Comparison of ENCODE assay signal across 15 cellular contexts in the genomic region with DNA sequence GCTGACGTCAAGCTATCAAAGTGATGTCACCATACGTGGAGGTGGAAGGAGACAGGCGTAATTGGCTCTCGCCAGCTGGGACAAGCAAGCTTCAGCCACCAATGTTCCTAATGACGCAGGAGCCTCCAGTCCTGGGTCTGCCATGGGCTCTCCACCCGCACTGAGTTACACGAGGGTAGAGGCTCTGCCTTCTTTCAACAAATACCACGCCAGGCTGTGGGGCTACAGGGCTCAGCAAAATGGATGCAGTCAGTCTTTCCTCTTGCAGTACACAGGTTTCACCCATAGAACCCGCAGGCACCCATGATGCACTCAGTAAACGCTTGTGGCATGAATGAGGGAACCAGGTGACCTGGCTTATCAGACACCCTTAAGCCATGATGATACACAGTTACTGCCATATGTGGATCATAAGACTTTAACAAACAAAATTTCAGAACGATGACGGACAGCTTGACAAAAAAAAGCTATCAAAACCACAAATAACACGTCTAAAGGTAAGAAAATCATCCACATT. TPM values are rescaled to one million over a fixed set of nuclear protein-coding genes. Genes with fewer than 3 reads are reported as not detected.
A peak's percentile ranks its signal among the peaks of the same experiment; 100 is the strongest.
DNase-seq lines count a peak whose midpoint lies in the region; ATAC-seq and TF ChIP-seq lines count a peak whose summit lies in the region.
"Had no signal": no experiment of that assay in that cellular context is flagged by ENCODE, and none has a peak within 500 bp of the region (broad histone marks: within the 10 kb centered on the region; RNA-seq: fewer than 3 reads in every experiment).

No MANE protein-coding gene starts in this region.

- in situ Hi-C loops in Panc1 (cut with HindIII; ENCODE audit: low pct_unique_long_range_greater_than_20kb, low sequenced_read_pairs) = no loop called here

- peaks cover 82% of the 10 kb centered on the region for H3K36me3 Mint-ChIP-seq in activated CD8-positive, alpha-beta memory T cell treated with anti-CD3 and anti-CD28 coated beads, Interleukin-2, amount 10 ng/mL, durations not matched to agents 7 days and 5 days
- H3K36me3 Mint-ChIP-seq in effector memory CD8-positive, alpha-beta T cell (ENCODE audit: insufficient read depth) = peaks cover 42% of the 10 kb centered on the region
- H3K36me3 Mint-ChIP-seq in stimulated activated memory B cell treated with anti-CD40 and anti-IgM and Interleukin-4, amounts not matched to agents 10 μg/mL and 1 μg/mL and 100 μg/mL, for 72 hours = peaks cover 92% of the 10 kb centered on the region

- no TSS peak for BruUV-seq in Panc1 (replicated peaks; lab: Mats Ljungman, UMichigan)

- H3K4me1 ChIP-seq in Panc1 (ENCODE audit: control insufficient read depth, insufficient read depth, low read length) = no peaks in the 10 kb centered on the region
- H3K4me1 ChIP-seq: breast epithelium had no signal

- no peaks in the 10 kb centered on the region for H3K36me3 ChIP-seq in Panc1 (ENCODE audit: control insufficient read depth, insufficient read depth, low read length)
- H3K36me3 ChIP-seq: breast epithelium had no signal

- no peaks in the 10 kb centered on the region for H3K27me3 Mint-ChIP-seq in activated CD8-positive, alpha-beta memory T cell treated with anti-CD3 and anti-CD28 coated beads, Interleukin-2, amount 10 ng/mL, durations not matched to agents 7 days and 5 days
- H3K27me3 Mint-ChIP-seq in effector memory CD8-positive, alpha-beta T cell = no peaks in the 10 kb centered on the region
- no peaks in the 10 kb centered on the region for H3K27me3 Mint-ChIP-seq in stimulated activated memory B cell treated with anti-CD40 and anti-IgM and Interleukin-4, amounts not matched to agents 10 μg/mL and 1 μg/mL and 100 μg/mL, for 72 hours

- H3K4me3 Mint-ChIP-seq in activated CD8-positive, alpha-beta memory T cell treated with anti-CD3 and anti-CD28 coated beads, Interleukin-2, amount 10 ng/mL, durations not matched to agents 7 days and 5 days = no peak overlapping the region
- no peak overlapping the region for H3K4me3 Mint-ChIP-seq in effector memory CD8-positive, alpha-beta T cell
- H3K4me3 Mint-ChIP-seq in stimulated activated memory B cell treated with anti-CD40 and anti-IgM and Interleukin-4, amounts not matched to agents 10 μg/mL and 1 μg/mL and 100 μg/mL, for 72 hours = no peak overlapping the region
- H3K4me3 Mint-ChIP-seq: activated naive CD4-positive, alpha-beta T cell treated with anti-CD3 and anti-CD28 coated beads for 36 hours had no signal

- H3K4me1 Mint-ChIP-seq in activated CD8-positive, alpha-beta memory T cell treated with anti-CD3 and anti-CD28 coated beads, Interleukin-2, amount 10 ng/mL, durations not matched to agents 7 days and 5 days = peaks cover 46% of the 10 kb centered on the region
- H3K4me1 Mint-ChIP-seq in effector memory CD8-positive, alpha-beta T cell (ENCODE audit: low read depth in 2 of 2) = peaks cover 12 to 22% of the 10 kb centered on the region in 2 donors
- peaks cover 83% of the 10 kb centered on the region for H3K4me1 Mint-ChIP-seq in stimulated activated memory B cell treated with anti-CD40 and anti-IgM and Interleukin-4, amounts not matched to agents 10 μg/mL and 1 μg/mL and 100 μg/mL, for 72 hours

- ATAC-seq in activated CD8-positive, alpha-beta memory T cell treated with anti-CD3 and anti-CD28 coated beads, Interleukin-2, amount 10 ng/mL, durations not matched to agents 7 days and 5 days = peak; percentile 40
- peak; percentile 57; the same call in 1 of the 2 replicates for ATAC-seq in Panc1
- peak; percentile 75 for ATAC-seq in effector memory CD8-positive, alpha-beta T cell (replicated peaks)
- ATAC-seq in stimulated activated memory B cell treated with anti-CD40 and anti-IgM and Interleukin-4, amounts not matched to agents 10 μg/mL and 1 μg/mL and 100 μg/mL, for 72 hours = no peak
- ATAC-seq in GM19328 (IDR thresholded peaks at IDR 0.05; ENCODE audit: unreplicated experiment) = no peak
- ATAC-seq: heart left ventricle had no signal

- TF ChIP-seq CTCF in Panc1 (IDR thresholded peaks at IDR 0.05) = no peak

- H3K9me3 Mint-ChIP-seq in activated CD8-positive, alpha-beta memory T cell treated with anti-CD3 and anti-CD28 coated beads, Interleukin-2, amount 10 ng/mL, durations not matched to agents 7 days and 5 days (ENCODE audit: low read depth) = no peaks in the 10 kb centered on the region
- no peaks in the 10 kb centered on the region for H3K9me3 Mint-ChIP-seq in effector memory CD8-positive, alpha-beta T cell
- H3K9me3 Mint-ChIP-seq in stimulated activated memory B cell treated with anti-CD40 and anti-IgM and Interleukin-4, amounts not matched to agents 10 μg/mL and 1 μg/mL and 100 μg/mL, for 72 hours = peaks cover 3% of the 10 kb centered on the region

- no peak overlapping the region for H3K4me3 ChIP-seq in Panc1 (ENCODE audit: low read depth in 2 of 2, low read length in 2 of 2)
- H3K4me3 ChIP-seq: breast epithelium, heart left ventricle had no signal

- POLR2A ChIA-PET in Panc1 (lab: Charles Lee) = no interaction called here

- no peaks in the 10 kb centered on the region for H3K27me3 ChIP-seq in Panc1 (ENCODE audit: control insufficient read depth, insufficient read depth, low read length)
- H3K27me3 ChIP-seq: breast epithelium, heart left ventricle had no signal

- intact Hi-C loops in Panc1 (cut with micrococcal nuclease; ENCODE audit: unreplicated experiment) = no loop called here

- no peak for DNase-seq in activated CD8-positive, alpha-beta memory T cell treated with anti-CD3 and anti-CD28 coated beads, Interleukin-2, amount 10 ng/mL, durations not matched to agents 7 days and 5 days
- no peak for DNase-seq in activated CD8-positive, alpha-beta memory T cell treated with anti-CD3 and anti-CD28 coated beads, Interleukin-2, amount 50 U/mL, for 48 hours
- DNase-seq in Panc1 (ENCODE audit: low read depth, low spot score) (no peak), middle frontal gyrus (ENCODE audit: extremely low spot score, low spot score) (no peak), NCI-H2171 (lab: John Stamatoyannopoulos, UW) (no peak)
- no peak for DNase-seq in effector memory CD8-positive, alpha-beta T cell
- DNase-seq: ACHN; activated naive CD4-positive, alpha-beta T cell treated with anti-CD3 and anti-CD28 coated beads for 36 hours; heart left ventricle; mesenchymal stem cell; NCI-H1048; NCI-H82 had no signal

- peak overlapping the region; percentile 6 for H3K27ac Mint-ChIP-seq in activated CD8-positive, alpha-beta memory T cell treated with anti-CD3 and anti-CD28 coated beads, Interleukin-2, amount 10 ng/mL, durations not matched to agents 7 days and 5 days
- peak overlapping the region; percentile 61 to 90 for H3K27ac Mint-ChIP-seq in effector memory CD8-positive, alpha-beta T cell
- peak overlapping the region; percentile 70 for H3K27ac Mint-ChIP-seq in stimulated activated memory B cell treated with anti-CD40 and anti-IgM and Interleukin-4, amounts not matched to agents 10 μg/mL and 1 μg/mL and 100 μg/mL, for 72 hours
- H3K27ac Mint-ChIP-seq: activated naive CD4-positive, alpha-beta T cell treated with anti-CD3 and anti-CD28 coated beads for 36 hours had no signal

- CTCF ChIA-PET in activated CD8-positive, alpha-beta memory T cell treated with anti-CD3 and anti-CD28 coated beads, Interleukin-2, amount 10 ng/mL, durations not matched to agents 7 days and 5 days (lab: Charles Lee) = interaction anchor here (1.3 to 2.4 kb wide), 3 partner anchors 10 to 55 kb away, joined by 3 to 7 read pairs (median 3); no protein-coding TSS in a partner anchor
- CTCF ChIA-PET in Panc1 (lab: Charles Lee) = no interaction called here

- H3K27ac ChIP-seq in Panc1 (ENCODE audit: low read length) = no peak overlapping the region
- H3K27ac ChIP-seq: breast epithelium, heart left ventricle had no signal

- no peaks in the 10 kb centered on the region for H3K9me3 ChIP-seq in Panc1 (ENCODE audit: control insufficient read depth, insufficient read depth, low read depth, low read length)

RNA-seq across cellular contexts. Expression of a gene that starts 50.4 kb away (rescaled TPM):
- total RNA-seq in activated CD8-positive, alpha-beta memory T cell treated with anti-CD3 and anti-CD28 coated beads, Interleukin-2, amount 10 ng/mL, durations not matched to agents 7 days and 5 days = 1,000 to 10,000 TPM; 1,052 to 1,190 TPM
- total RNA-seq in Panc1 (2021; ENCODE audit: unreplicated experiment) = 302 TPM
- 235 TPM for polyA plus RNA-seq in Panc1 (2012; ENCODE audit: insufficient read length)

Comparison
In these comparisons a context has a peak if more than half of its experiments do, and no peak if none do; other contexts are left out.
1. ATAC-seq: peak in activated CD8-positive, alpha-beta memory T cell treated with anti-CD3 and anti-CD28 coated beads, Interleukin-2, amount 10 ng/mL, durations not matched to agents 7 days and 5 days (single experiment), Panc1 (single experiment) and effector memory CD8-positive, alpha-beta T cell (single experiment); none in stimulated activated memory B cell treated with anti-CD40 and anti-IgM and Interleukin-4, amounts not matched to agents 10 μg/mL and 1 μg/mL and 100 μg/mL, for 72 hours (single experiment) and GM19328 (single experiment).
2. H3K27ac Mint-ChIP-seq: peak in every context shown above with its lines; median percentile 76 in effector memory CD8-positive, alpha-beta T cell; 70 in stimulated activated memory B cell treated with anti-CD40 and anti-IgM and Interleukin-4, amounts not matched to agents 10 μg/mL and 1 μg/mL and 100 μg/mL, for 72 hours; 6 in activated CD8-positive, alpha-beta memory T cell treated with anti-CD3 and anti-CD28 coated beads, Interleukin-2, amount 10 ng/mL, durations not matched to agents 7 days and 5 days.